14 cellular contexts compared by ENCODE assay signal in genomic region chr3:15953841-15954240, GRCh38.
DNase-seq lines count a peak whose midpoint lies in the region; ATAC-seq, FAIRE-seq and TF ChIP-seq lines count a peak whose summit lies in the region.
"Had no signal": no experiment of that assay in that cellular context is flagged by ENCODE, and none has a peak within 500 bp of the region (broad histone marks: within the 10 kb centered on the region; RNA-seq: fewer than 3 reads in every experiment).

No MANE protein-coding gene starts in this region.

- H3K4me2 ChIP-seq in osteoblast (ENCODE audit: insufficient read depth, low read length) = no peak overlapping the region

- TF ChIP-seq CTCF in NB4 (IDR thresholded peaks at IDR 0.05; ENCODE audit: low read depth, low read length) = peak; percentile 26
- peak; percentile 54 for TF ChIP-seq CTCF in endodermal cell (conservative IDR thresholded peaks at IDR 0.05)
- no peak for TF ChIP-seq CTCF in osteoblast (IDR thresholded peaks at IDR 0.05; ENCODE audit: extremely low read depth, low read depth, low read length)

- DNase-seq in AML-193 (lab: John Stamatoyannopoulos, UW) = peak; percentile 42 to 57
- peak; percentile 3 for DNase-seq in GM12891 (ENCODE audit: insufficient read length, low spot score)
- DNase-seq in NB4 (ENCODE audit: low read depth) = peak; percentile 51
- DNase-seq in endodermal cell = no peak
- no peak for DNase-seq in osteoblast (ENCODE audit: insufficient read length, low spot score, missing footprints)
- no peak for DNase-seq in HEK293T (ENCODE audit: extremely low spot score)
- DNase-seq: NCI-H2081, RPMI8226 had no signal

- H3K9ac ChIP-seq in endodermal cell (ENCODE audit: extremely low read depth, low read length, poor library complexity, severe bottlenecking) = no peak overlapping the region
- H3K9ac ChIP-seq: parathyroid adenoma had no signal

- H4K20me1 ChIP-seq in osteoblast (ENCODE audit: insufficient read depth, low read length) = no peaks in the 10 kb centered on the region

- no peaks in the 10 kb centered on the region for H3K27me3 Mint-ChIP-seq in endodermal cell (ENCODE audit: insufficient read depth)
- H3K27me3 Mint-ChIP-seq: memory B cell had no signal

- no peaks in the 10 kb centered on the region for H3K79me2 ChIP-seq in osteoblast (ENCODE audit: insufficient read depth, low read length)
- H3K79me2 ChIP-seq: parathyroid adenoma had no signal

- H3K4me1 ChIP-seq in endodermal cell (ENCODE audit: control insufficient read depth, insufficient read depth, low read length) = no peaks in the 10 kb centered on the region
- H3K4me1 ChIP-seq in osteoblast (ENCODE audit: insufficient read depth, low read length) = peaks cover under 1% of the 10 kb centered on the region
- H3K4me1 ChIP-seq: parathyroid adenoma had no signal

- ATAC-seq in GM18868 (IDR thresholded peaks at IDR 0.05; ENCODE audit: unreplicated experiment) = no peak
- ATAC-seq in GM18517 (IDR thresholded peaks at IDR 0.05; ENCODE audit: unreplicated experiment) = no peak

- H3K4me3 ChIP-seq in NB4 (ENCODE audit: low read depth, low read length) = no peak overlapping the region
- no peak overlapping the region for H3K4me3 ChIP-seq in endodermal cell (ENCODE audit: low read length)
- H3K4me3 ChIP-seq in osteoblast (ENCODE audit: insufficient read depth, low read length) = no peak overlapping the region

- FAIRE-seq in GM12891 (lab: Jason Lieb, UNC) = no peak

- H3K27me3 ChIP-seq in endodermal cell (ENCODE audit: control insufficient read depth, insufficient read depth, low read length, poor library complexity, severe bottlenecking) (no peaks in the 10 kb centered on the region), osteoblast (ENCODE audit: insufficient read depth, low read length) (no peaks in the 10 kb centered on the region)

- H3K9me3 ChIP-seq in endodermal cell (ENCODE audit: control insufficient read depth, low read length) (no peaks in the 10 kb centered on the region), osteoblast (ENCODE audit: low read depth, low read length) (no peaks in the 10 kb centered on the region)

- POLR2A ChIA-PET in HEK293T (lab: Yijun Ruan, JAX) = no interaction called here

- no peak overlapping the region for H2AFZ ChIP-seq in osteoblast (ENCODE audit: low read length)
- H2AFZ ChIP-seq: parathyroid adenoma had no signal

- no peaks in the 10 kb centered on the region for H3K36me3 Mint-ChIP-seq in endodermal cell (ENCODE audit: low read depth)
- H3K36me3 Mint-ChIP-seq: CD8-positive, alpha-beta memory T cell had no signal

- no peak overlapping the region for H3K27ac Mint-ChIP-seq in endodermal cell
- H3K27ac Mint-ChIP-seq: CD8-positive, alpha-beta memory T cell; memory B cell had no signal

- TF ChIP-seq POLR2A in GM12891 (IDR thresholded peaks at IDR 0.05; ENCODE audit: low read depth, low read length) = no peak
- TF ChIP-seq POLR2A in NB4 (IDR thresholded peaks at IDR 0.05; ENCODE audit: extremely low read depth, insufficient read length) = no peak

- no peak overlapping the region for H3K4me3 Mint-ChIP-seq in endodermal cell
- H3K4me3 Mint-ChIP-seq: CD8-positive, alpha-beta memory T cell; memory B cell had no signal

- H3K4me1 Mint-ChIP-seq in endodermal cell = peaks cover 6% of the 10 kb centered on the region
- H3K4me1 Mint-ChIP-seq: CD8-positive, alpha-beta memory T cell; memory B cell had no signal

- H3K27ac ChIP-seq in endodermal cell (ENCODE audit: low read depth, low read length) (no peak overlapping the region), osteoblast (ENCODE audit: low read depth, low read length) (no peak overlapping the region)
- H3K27ac ChIP-seq: parathyroid adenoma, VCaP had no signal

- CTCF ChIA-PET in HEK293T (lab: Yijun Ruan, JAX) = interaction anchor here (0.7 to 1.1 kb wide), 3 partner anchors 13 to 106 kb away, joined by 3 read pairs; no protein-coding TSS in a partner anchor

- no peaks in the 10 kb centered on the region for H3K36me3 ChIP-seq in endodermal cell (ENCODE audit: control insufficient read depth, insufficient read depth, low read length)
- no peaks in the 10 kb centered on the region for H3K36me3 ChIP-seq in osteoblast (ENCODE audit: insufficient read depth, low read length)

- no peaks in the 10 kb centered on the region for H3K9me3 Mint-ChIP-seq in endodermal cell
- H3K9me3 Mint-ChIP-seq: CD8-positive, alpha-beta memory T cell; memory B cell had no signal

TF ChIP-seq in GM12891, 5 proteins besides CTCF, POLR2A, EP300 and RAD21:
- TF ChIP-seq POU2F2 (IDR thresholded peaks at IDR 0.05; ENCODE audit: low read depth, low read length) (no peak), SPI1 (IDR thresholded peaks at IDR 0.05; ENCODE audit: low read depth, low read length) (no peak)

TF ChIP-seq in HEK293T, 16 proteins besides CTCF, POLR2A, EP300 and RAD21:
- TF ChIP-seq FOXA1 (IDR thresholded peaks at IDR 0.05) = no peak
- no peak for TF ChIP-seq PKNOX1 (IDR thresholded peaks at IDR 0.05)
- no peak for TF ChIP-seq FOXM1 (IDR thresholded peaks at IDR 0.05; ENCODE audit: borderline replicate concordance)
- TF ChIP-seq ELF4 (IDR thresholded peaks at IDR 0.05) = no peak
- TF ChIP-seq LEF1 (IDR thresholded peaks at IDR 0.05; ENCODE audit: borderline replicate concordance) = no peak
- no peak for TF ChIP-seq FOXK2 (IDR thresholded peaks at IDR 0.05)
- TF ChIP-seq ARNT (IDR thresholded peaks at IDR 0.05) = no peak
- no peak for TF ChIP-seq BHLHE40 (IDR thresholded peaks at IDR 0.05; ENCODE audit: borderline replicate concordance)
- no peak for TF ChIP-seq SP1 (IDR thresholded peaks at IDR 0.05)

Comparison
In these comparisons a context has a peak if more than half of its experiments do, and no peak if none do; other contexts are left out.
1. DNase-seq: peak in AML-193 (2 of 2), GM12891 (single experiment) and NB4 (single experiment); none in endodermal cell (single experiment), osteoblast (single experiment) and HEK293T (single experiment).